20 cellular contexts compared by ENCODE assay signal in genomic region chr5:95526871-95527270, GRCh38.
"Had no signal": no experiment of that assay in that cellular context is flagged by ENCODE, and none has a peak within 500 bp of the region (broad histone marks: within the 10 kb centered on the region; RNA-seq: fewer than 3 reads in every experiment).

No MANE protein-coding gene starts in this region.

- H3K4me3 ChIP-seq: esophagus muscularis mucosa, skin epidermis, stomach, thoracic aorta, transverse colon had no signal

- H3K27me3 ChIP-seq: esophagus muscularis mucosa, foreskin keratinocyte, neutrophil, stomach, transverse colon had no signal

- H3K9me3 ChIP-seq: esophagus muscularis mucosa, neutrophil, stomach, thoracic aorta, transverse colon had no signal

- DNase-seq: effector memory CD4-positive, alpha-beta T cell; foreskin keratinocyte; head of caudate nucleus; hippocampal formation; kidney glomerular epithelial cell; mammary epithelial cell; naive thymus-derived CD8-positive, alpha-beta T cell; posterior cingulate gyrus; stimulated activated CD4-positive, alpha-beta T cell treated with anti-CD3 and anti-CD28 coated beads, Interleukin-2, amount 100 ng/mL, for 24 hours; stimulated activated CD4-positive, alpha-beta T cell treated with anti-CD3 and anti-CD28 coated beads, Interleukin-4, amount 100 ng/mL, for 4 hours; stimulated activated naive B cell treated with anti-CD40 and anti-IgM and Interleukin-4, amounts not matched to agents 10 μg/mL and 1 μg/mL and 100 μg/mL, for 72 hours; stomach; substantia nigra; transverse colon had no signal

- H3K9me3 Mint-ChIP-seq: naive thymus-derived CD8-positive, alpha-beta T cell; stimulated activated naive B cell treated with anti-CD40 and anti-IgM and Interleukin-4, amounts not matched to agents 10 μg/mL and 1 μg/mL and 100 μg/mL, for 72 hours had no signal

- H3K27ac ChIP-seq: epithelial cell of prostate, esophagus muscularis mucosa, foreskin keratinocyte, neutrophil, skin epidermis, stomach, thoracic aorta, transverse colon had no signal

- H3K4me1 ChIP-seq: esophagus muscularis mucosa, stomach had no signal

- H3K27me3 Mint-ChIP-seq: naive thymus-derived CD8-positive, alpha-beta T cell; stimulated activated naive B cell treated with anti-CD40 and anti-IgM and Interleukin-4, amounts not matched to agents 10 μg/mL and 1 μg/mL and 100 μg/mL, for 72 hours had no signal

- H3K27ac Mint-ChIP-seq: stimulated activated naive B cell treated with anti-CD40 and anti-IgM and Interleukin-4, amounts not matched to agents 10 μg/mL and 1 μg/mL and 100 μg/mL, for 72 hours had no signal

- H3K4me3 Mint-ChIP-seq: naive thymus-derived CD8-positive, alpha-beta T cell; stimulated activated naive B cell treated with anti-CD40 and anti-IgM and Interleukin-4, amounts not matched to agents 10 μg/mL and 1 μg/mL and 100 μg/mL, for 72 hours had no signal

- ATAC-seq: foreskin keratinocyte; naive thymus-derived CD8-positive, alpha-beta T cell; sciatic nerve; stimulated activated naive B cell treated with anti-CD40 and anti-IgM and Interleukin-4, amounts not matched to agents 10 μg/mL and 1 μg/mL and 100 μg/mL, for 72 hours had no signal
